Comparison of ENCODE assay signal across 11 cellular contexts in the genomic region with DNA sequence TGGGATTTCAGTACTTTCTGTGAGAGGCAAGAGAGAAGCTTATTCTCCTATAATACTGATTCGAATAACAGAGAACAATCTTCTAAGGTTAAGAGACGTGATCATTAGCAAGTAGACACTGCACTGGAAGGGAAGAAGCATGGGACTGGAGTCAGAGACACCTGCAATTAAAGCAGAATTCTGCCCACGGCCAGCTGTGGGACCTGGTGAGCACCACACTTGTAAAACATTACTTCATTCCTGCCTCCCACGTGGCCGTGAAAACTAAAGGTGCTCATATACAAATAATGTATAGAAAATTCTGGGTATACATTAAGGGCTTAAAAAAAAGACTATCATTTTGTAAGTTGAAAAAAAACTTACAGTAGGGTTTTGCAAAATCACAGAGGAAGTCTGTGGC. TPM values are rescaled to one million over a fixed set of nuclear protein-coding genes. Genes with fewer than 3 reads are reported as not detected.
DNase-seq lines count a peak whose midpoint lies in the region; ATAC-seq and TF ChIP-seq lines count a peak whose summit lies in the region.
"Had no signal": no experiment of that assay in that cellular context is flagged by ENCODE, and none has a peak within 500 bp of the region (broad histone marks: within the 10 kb centered on the region; RNA-seq: fewer than 3 reads in every experiment).

No MANE protein-coding gene starts in this region.

- peaks cover 8% of the 10 kb centered on the region for H3K36me3 ChIP-seq in breast epithelium

- ATAC-seq in T-cell (replicated peaks in 1 of 4) = no peak
- no peak for ATAC-seq in stimulated activated naive CD8-positive, alpha-beta T cell treated with anti-CD3 and anti-CD28 coated beads, Interleukin-15, amount 100 ng/mL, for 72 hours
- ATAC-seq in HG02642 (IDR thresholded peaks at IDR 0.05; ENCODE audit: poor library complexity, unreplicated experiment) = no peak
- no peak for ATAC-seq in GM21576 (IDR thresholded peaks at IDR 0.05; ENCODE audit: unreplicated experiment)

- H3K4me3 ChIP-seq in breast epithelium = no peak overlapping the region
- H3K4me3 ChIP-seq in fibroblast of the aortic adventitia (ENCODE audit: low read depth, low read length) = peak overlapping the region; percentile 93

- H3K9me3 Mint-ChIP-seq in MCF 10A (ENCODE audit: unreplicated experiment) = no peaks in the 10 kb centered on the region
- no peaks in the 10 kb centered on the region for H3K9me3 Mint-ChIP-seq in T-cell
- H3K9me3 Mint-ChIP-seq in stimulated activated naive CD8-positive, alpha-beta T cell treated with anti-CD3 and anti-CD28 coated beads, Interleukin-15, amount 100 ng/mL, for 72 hours = no peaks in the 10 kb centered on the region

- no peaks in the 10 kb centered on the region for H3K4me1 Mint-ChIP-seq in MCF 10A (ENCODE audit: insufficient read depth, unreplicated experiment)
- H3K4me1 Mint-ChIP-seq in T-cell = peaks cover 44 to 57% (median 55%) of the 10 kb centered on the region in 3 donors
- H3K4me1 Mint-ChIP-seq in stimulated activated naive CD8-positive, alpha-beta T cell treated with anti-CD3 and anti-CD28 coated beads, Interleukin-15, amount 100 ng/mL, for 72 hours = peaks cover 48% of the 10 kb centered on the region

- H3K4me3 Mint-ChIP-seq in MCF 10A (ENCODE audit: unreplicated experiment) (peak overlapping the region; percentile 41), T-cell (peak overlapping the region; percentile 80 to 92 (median 91))
- H3K4me3 Mint-ChIP-seq in stimulated activated naive CD8-positive, alpha-beta T cell treated with anti-CD3 and anti-CD28 coated beads, Interleukin-15, amount 100 ng/mL, for 72 hours = peak overlapping the region; percentile 95 to 98

- intact Hi-C loops in MCF 10A (cut with micrococcal nuclease) = no loop called here
- intact Hi-C loops in breast epithelium (cut with DNase I; ENCODE audit: low total_unique reads) = no loop called here
- intact Hi-C loops in posterior vena cava (cut with DNase I) = loop anchor here (5.0 kb wide), 2 partner anchors 348 to 353 kb away; a partner anchor contains a TSS

- H3K9me3 ChIP-seq in breast epithelium = no peaks in the 10 kb centered on the region

- no TSS peak for BruUV-seq in MCF 10A (replicated peaks; lab: Mats Ljungman, UMichigan)

- CTCF ChIA-PET in MCF 10A (lab: Yijun Ruan, JAX) (interaction anchor here (1.0 to 2.2 kb wide), 2 partner anchors 9 to 355 kb away, joined by 4 to 16 read pairs; a partner anchor contains a TSS), T-cell (lab: Charles Lee) (interaction anchor here in 1 of 2 donors (0.5 to 1.8 kb wide), 3 partner anchors 8 to 361 kb away, joined by 4 to 8 read pairs (median 7); no protein-coding TSS in a partner anchor)

- H3K27ac ChIP-seq in breast epithelium = no peak overlapping the region

- DNase-seq in MCF 10A (ENCODE audit: unreplicated experiment) = no peak
- DNase-seq in breast epithelium (ENCODE audit: low spot score in 2 of 2) = no peak
- DNase-seq in T-cell = no peak
- DNase-seq in fibroblast of the aortic adventitia (ENCODE audit: low read depth) = no peak
- DNase-seq in stimulated activated naive CD8-positive, alpha-beta T cell treated with anti-CD3 and anti-CD28 coated beads, Interleukin-15, amount 100 ng/mL, for 72 hours = no peak
- no peak for DNase-seq in posterior vena cava (ENCODE audit: low spot score)
- DNase-seq: activated gamma-delta T cell, NCI-H1105 treated with DMSO at 0.1 percent for 48 hours, T1000 had no signal

- POLR2A ChIA-PET in MCF 10A (lab: Yijun Ruan, JAX) = interaction anchor here (0.6 to 4.6 kb wide), 6 partner anchors 14 to 987 kb away, joined by 3 to 39 read pairs (median 3); a partner anchor contains a TSS
- POLR2A ChIA-PET in T-cell (lab: Charles Lee) = interaction anchor here in 1 of 2 donors (0.6 to 0.7 kb wide), 2 partner anchors 31 to 1054 kb away, joined by 3 to 4 read pairs; no protein-coding TSS in a partner anchor

- H3K4me1 ChIP-seq in breast epithelium = peaks cover 0 to 15% of the 10 kb centered on the region in 2 donors

- TF ChIP-seq POLR2A in breast epithelium (IDR thresholded peaks at IDR 0.05) = no peak

- H3K36me3 Mint-ChIP-seq in MCF 10A (ENCODE audit: insufficient read depth, unreplicated experiment) (peaks cover 49% of the 10 kb centered on the region), T-cell (peaks cover 13% of the 10 kb centered on the region)

- H3K27me3 Mint-ChIP-seq in MCF 10A (ENCODE audit: insufficient read depth, unreplicated experiment) = no peaks in the 10 kb centered on the region
- no peaks in the 10 kb centered on the region for H3K27me3 Mint-ChIP-seq in T-cell
- no peaks in the 10 kb centered on the region for H3K27me3 Mint-ChIP-seq in stimulated activated naive CD8-positive, alpha-beta T cell treated with anti-CD3 and anti-CD28 coated beads, Interleukin-15, amount 100 ng/mL, for 72 hours

- TF ChIP-seq CTCF in MCF 10A (IDR thresholded peaks at IDR 0.05; ENCODE audit: unreplicated experiment) (no peak), breast epithelium (IDR thresholded peaks at IDR 0.05) (no peak), fibroblast of the aortic adventitia (IDR thresholded peaks at IDR 0.05; ENCODE audit: insufficient read depth, low read length) (no peak)

- no peaks in the 10 kb centered on the region for H3K27me3 ChIP-seq in breast epithelium

- H3K27ac Mint-ChIP-seq in MCF 10A (ENCODE audit: low read depth, unreplicated experiment) = peak overlapping the region; percentile 31
- H3K27ac Mint-ChIP-seq in T-cell = peak overlapping the region in 1 of 2 donors; percentile 71
- peak overlapping the region in 1 of 2 donors; percentile 27 for H3K27ac Mint-ChIP-seq in stimulated activated naive CD8-positive, alpha-beta T cell treated with anti-CD3 and anti-CD28 coated beads, Interleukin-15, amount 100 ng/mL, for 72 hours

RNA-seq across cellular contexts. Expression of a gene that starts 2.0 kb away (rescaled TPM):
- total RNA-seq in MCF 10A (2022) = 25.7 and 26.2 TPM in 2 replicates
- total RNA-seq in breast epithelium = 10 to 100 TPM; 40.3 to 49.8 (median 46.2) TPM
- 10 to 100 TPM; 55.7 to 96.9 (median 64.6) TPM for total RNA-seq in T-cell
- 37.0 and 41.8 TPM in 2 replicates for total RNA-seq in fibroblast of the aortic adventitia (ENCODE audit: low replicate concordance)
- total RNA-seq in posterior vena cava = 10 to 100 TPM; 39.9 to 44.1 TPM

Comparison
In these comparisons a context has a peak if more than half of its experiments do, and no peak if none do; other contexts are left out.
1. H3K4me3 Mint-ChIP-seq: peak in every context shown above with its lines; median percentile 96 in stimulated activated naive CD8-positive, alpha-beta T cell treated with anti-CD3 and anti-CD28 coated beads, Interleukin-15, amount 100 ng/mL, for 72 hours; 91 in T-cell; 41 in MCF 10A.
2. intact Hi-C loops: an anchor here in posterior vena cava (5.0 kb wide); none called in MCF 10A and breast epithelium.